Comparison of ENCODE assay signal across 32 cellular contexts in genomic region chr16:88630433-88630832, GRCh38. TPM values are rescaled to one million over a fixed set of nuclear protein-coding genes. Genes with fewer than 3 reads are reported as not detected.
"Had no signal": no experiment of that assay in that cellular context is flagged by ENCODE, and none has a peak within 500 bp of the region (broad histone marks: within the 10 kb centered on the region; RNA-seq: fewer than 3 reads in every experiment).

No MANE protein-coding gene starts in this region.

- H3K36me3 Mint-ChIP-seq: naive B cell had no signal

- H3K4me1 Mint-ChIP-seq: nephron progenitor cell had no signal

- H3K9me3 Mint-ChIP-seq: mesothelial cell of epicardium; naive B cell; nephron progenitor cell; stimulated activated effector memory CD8-positive, alpha-beta T cell treated with anti-CD3 and anti-CD28 coated beads, Interleukin-12 subunit alpha, Interleukin-12 subunit beta, amount 100 ng/mL, for 72 hours had no signal

- H3K4me2 ChIP-seq: hepatocyte had no signal

- H3K27me3 Mint-ChIP-seq: naive B cell had no signal

- H3K27ac Mint-ChIP-seq: mesothelial cell of epicardium; nephron progenitor cell; stimulated activated effector memory CD8-positive, alpha-beta T cell treated with anti-CD3 and anti-CD28 coated beads, Interleukin-12 subunit alpha, Interleukin-12 subunit beta, amount 100 ng/mL, for 72 hours had no signal

- H3K4me1 ChIP-seq: prostate gland had no signal

- H3K9me3 ChIP-seq: esophagus muscularis mucosa, mucosa of descending colon, prostate gland, right atrium auricular region, sigmoid colon, stomach, thyroid gland had no signal

- H3K27ac ChIP-seq: coronary artery, esophagus muscularis mucosa, hepatocyte, prostate gland, sigmoid colon, stomach, thyroid gland had no signal

- H3K4me3 Mint-ChIP-seq: mesothelial cell of epicardium; nephron progenitor cell; stimulated activated effector memory CD8-positive, alpha-beta T cell treated with anti-CD3 and anti-CD28 coated beads, Interleukin-12 subunit alpha, Interleukin-12 subunit beta, amount 100 ng/mL, for 72 hours had no signal

- ATAC-seq: left lobe of liver; mucosa of descending colon; stimulated activated effector memory CD8-positive, alpha-beta T cell treated with anti-CD3 and anti-CD28 coated beads, Interleukin-12 subunit alpha, Interleukin-12 subunit beta, amount 100 ng/mL, for 72 hours had no signal

- H3K4me3 ChIP-seq: coronary artery, esophagus muscularis mucosa, hepatocyte, mucosa of descending colon, prostate gland, right atrium auricular region, sigmoid colon, stomach, thyroid gland had no signal

- H3K27me3 ChIP-seq: hepatocyte, right atrium auricular region, thyroid gland had no signal

- DNase-seq: dermis blood vessel endothelial cell; effector memory CD4-positive, alpha-beta T cell; foreskin melanocyte; glutamatergic neuron; kidney; mesenchymal stem cell; mucosa of descending colon; naive B cell; nephron progenitor cell; nucleus accumbens; sigmoid colon; stimulated activated CD4-positive, alpha-beta T cell treated with anti-CD3 and anti-CD28 coated beads, Interleukin-2, amount 100 ng/mL, for 24 hours; stimulated activated CD4-positive, alpha-beta T cell treated with anti-CD3 and anti-CD28 coated beads, Interleukin-4, amount 100 ng/mL, for 24 hours; stimulated activated naive CD4-positive, alpha-beta T cell treated with Interleukin-2 at 50 U/mL for 16 hours; stomach; thyroid gland; trophoblast cell had no signal

RNA-seq across cellular contexts. Expression of gene IL17C, which starts 7.9 kb away (rescaled TPM):
- total RNA-seq: dermis blood vessel endothelial cell, endothelial cell of umbilical vein, esophagus muscularis mucosa, hepatocyte, kidney, left lobe of liver, lung microvascular endothelial cell, mesothelial cell of epicardium, mucosa of descending colon, osteocyte, right atrium auricular region, sigmoid colon, skeletal muscle tissue, subcutaneous adipose tissue, temporal lobe, thyroid gland, urinary bladder had no signal

RNA-seq across cellular contexts. Expression of gene SNAI3, which starts 55.9 kb away (rescaled TPM):
- total RNA-seq: dermis blood vessel endothelial cell, osteocyte, urinary bladder had no signal
